Comparison of ENCODE assay signal across 8 cellular contexts in genomic region chrX:50876551-50876950, GRCh38. TPM values are rescaled to one million over a fixed set of nuclear protein-coding genes. Genes with fewer than 3 reads are reported as not detected.
"Had no signal": no experiment of that assay in that cellular context is flagged by ENCODE, and none has a peak within 500 bp of the region (broad histone marks: within the 10 kb centered on the region; RNA-seq: fewer than 3 reads in every experiment).

No MANE protein-coding gene starts in this region.

- ATAC-seq: K562 had no signal

- H3K4me3 Mint-ChIP-seq: H9 had no signal

- DNase-seq: GOT3, H9, HCEC 1CT, IMR-90 had no signal

- H3K4me3 ChIP-seq: K562 had no signal

- H3K27ac Mint-ChIP-seq: H9 had no signal

- FAIRE-seq: HTR-8/SVneo, K562 had no signal

RNA-seq across cellular contexts. Expression of gene BMP15, which starts 34.0 kb away (rescaled TPM):
- total RNA-seq: H4, H9, HT-29, IMR-90, K562 had no signal
- polyA plus RNA-seq: IMR-90, K562 had no signal
